Comparison of ENCODE assay signal across 26 cellular contexts in the genomic region with DNA sequence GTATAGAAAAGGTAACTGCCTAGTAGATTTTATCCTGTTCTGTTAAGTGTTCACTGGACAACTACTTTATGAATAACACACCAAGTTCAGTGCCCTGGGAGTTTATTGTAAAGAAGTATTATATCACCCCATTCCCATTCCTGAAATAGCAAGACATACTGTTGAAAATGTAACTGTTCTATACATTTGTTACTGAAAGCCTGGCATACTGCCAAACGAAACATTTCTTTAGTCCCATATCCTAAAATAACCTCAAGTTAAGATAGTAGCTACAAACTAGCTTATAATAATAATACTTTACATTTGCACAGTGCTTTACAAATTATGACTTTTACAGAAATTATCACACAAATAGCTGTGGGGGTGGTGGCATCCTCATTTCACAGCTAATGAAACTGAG. TPM values are rescaled to one million over a fixed set of nuclear protein-coding genes. Genes with fewer than 3 reads are reported as not detected.
"Had no signal": no experiment of that assay in that cellular context is flagged by ENCODE, and none has a peak within 500 bp of the region (broad histone marks: within the 10 kb centered on the region; RNA-seq: fewer than 3 reads in every experiment).

No MANE protein-coding gene starts in this region.

- ATAC-seq: activated T-helper 17 cell treated with anti-CD3 and anti-CD28 coated beads, Interleukin-2, amount 50 U/mL, for 72 hours; PC-3; T-helper 17 cell had no signal

- DNase-seq: activated B cell treated with CpG ODN at 0.5 μM for 24 hours; activated CD4-positive, alpha-beta memory T cell treated with anti-CD3 and anti-CD28 coated beads for 36 hours; activated CD4-positive, alpha-beta T cell treated with anti-CD3 and anti-CD28 coated beads for 1 hour; activated CD4-positive, alpha-beta T cell treated with anti-CD3 and anti-CD28 coated beads, Interleukin-2, amount 10 ng/mL, durations not matched to agents 7 days and 5 days; activated CD8-positive, alpha-beta memory T cell treated with anti-CD3 and anti-CD28 coated beads for 24 hours; activated gamma-delta T cell; activated naive CD4-positive, alpha-beta T cell treated with anti-CD3 and anti-CD28 coated beads for 36 hours; activated T-cell treated with anti-CD3 and anti-CD28 coated beads for 4 hours; activated T-cell treated with anti-CD3 and anti-CD28 coated beads, Interleukin-2, amount 50 U/mL, for 48 hours; IMR-90; KG1; NCI-H1105; NCI-H1436 treated with DMSO at 0.1 percent for 48 hours; NCI-H187; NCI-H2081; NCI-H510A treated with DMSO at 0.1 percent for 48 hours; NCI-H69; PC-3; SIG-M5; T-helper 17 cell; T-helper 9 cell had no signal

- FAIRE-seq: bronchial epithelial cell, RCC 7860, TTC549 had no signal

RNA-seq across cellular contexts. Expression of gene SPDYA, which starts 25.2 kb away (rescaled TPM):
- total RNA-seq: IMR-90 had no signal
- polyA plus RNA-seq: adipose tissue, IMR-90 had no signal
